ENCODE assay signal across 2 cellular contexts in genomic region chr1:243332440-243332839, GRCh38.
TF ChIP-seq lines count a peak whose summit lies in the region.

No MANE protein-coding gene starts in this region.

TF ChIP-seq in A549, 52 proteins besides CTCF, POLR2A, EP300 and RAD21 (continued from another document):
- no peak for TF ChIP-seq REST (IDR thresholded peaks at IDR 0.05)
- TF ChIP-seq, protein P1, sequence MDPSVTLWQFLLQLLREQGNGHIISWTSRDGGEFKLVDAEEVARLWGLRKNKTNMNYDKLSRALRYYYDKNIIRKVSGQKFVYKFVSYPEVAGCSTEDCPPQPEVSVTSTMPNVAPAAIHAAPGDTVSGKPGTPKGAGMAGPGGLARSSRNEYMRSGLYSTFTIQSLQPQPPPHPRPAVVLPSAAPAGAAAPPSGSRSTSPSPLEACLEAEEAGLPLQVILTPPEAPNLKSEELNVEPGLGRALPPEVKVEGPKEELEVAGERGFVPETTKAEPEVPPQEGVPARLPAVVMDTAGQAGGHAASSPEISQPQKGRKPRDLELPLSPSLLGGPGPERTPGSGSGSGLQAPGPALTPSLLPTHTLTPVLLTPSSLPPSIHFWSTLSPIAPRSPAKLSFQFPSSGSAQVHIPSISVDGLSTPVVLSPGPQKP (IDR thresholded peaks at IDR 0.05; ENCODE audit: low read depth, low read length), result no peak
- TF ChIP-seq CEBPB (IDR thresholded peaks at IDR 0.05), result no peak
- TF ChIP-seq CHD2 (IDR thresholded peaks at IDR 0.05; ENCODE audit: low read length, partially characterized antibody), result no peak
- no peak for TF ChIP-seq SMC3 (IDR thresholded peaks at IDR 0.05)
TF ChIP-seq in A549: peak in this region for 0.

TF ChIP-seq in K562, 482 proteins besides CTCF, POLR2A, EP300 and RAD21 (continued from another document):
- TF ChIP-seq STAT6 (CRISPR knock-in tag; IDR thresholded peaks at IDR 0.05) (no peak), ZNF57 (CRISPR knock-in tag; IDR thresholded peaks at IDR 0.05) (no peak), RBM15 (IDR thresholded peaks at IDR 0.05; ENCODE audit: insufficient read depth, low read length) (no peak)
TF ChIP-seq in K562: peak in this region for 1.
